In the genomic region with DNA sequence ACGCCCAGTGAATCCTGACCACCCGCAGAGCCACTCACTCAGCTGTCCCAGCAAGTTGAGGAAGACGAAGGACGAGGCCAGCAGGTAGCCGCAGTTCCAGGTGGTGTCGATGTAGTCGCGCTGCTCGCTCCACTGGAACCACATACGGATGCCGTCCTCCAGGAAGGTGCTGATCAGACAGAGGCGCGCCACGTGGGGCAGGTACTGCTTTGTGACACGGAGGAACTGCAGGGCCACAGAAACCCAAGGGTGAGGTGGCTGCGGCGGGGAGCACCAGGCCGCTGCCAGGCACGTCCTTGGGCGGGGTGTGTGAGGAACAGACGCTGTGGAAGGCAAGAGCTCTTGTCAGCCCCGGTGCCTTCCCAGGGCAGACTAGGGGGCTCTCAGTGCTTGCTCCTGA, we compare ENCODE assay signal across 17 cellular contexts.
"Had no signal": no experiment of that assay in that cellular context is flagged by ENCODE, and none has a peak within 500 bp of the region (broad histone marks: within the 10 kb centered on the region; RNA-seq: fewer than 3 reads in every experiment).

No MANE protein-coding gene starts in this region.

- H3K27me3 ChIP-seq: cardiac muscle cell, sigmoid colon, tibial nerve, uterus had no signal

- H3K27ac ChIP-seq: cardiac muscle cell, sigmoid colon, uterus had no signal

- DNase-seq: activated CD4-positive, alpha-beta T cell treated with anti-CD3 and anti-CD28 coated beads, Interleukin-2, amount 10 ng/mL, durations not matched to agents 24 days and 14 days; activated CD4-positive, CD25-positive, alpha-beta regulatory T cell; activated CD8-positive, alpha-beta memory T cell treated with anti-CD3 and anti-CD28 coated beads for 24 hours; activated naive CD4-positive, alpha-beta T cell treated with anti-CD3 and anti-CD28 coated beads, Interleukin-2, amount 10 ng/mL, durations not matched to agents 7 days and 5 days; left cardiac atrium; midbrain; sigmoid colon; stimulated activated CD4-positive, alpha-beta T cell treated with anti-CD3 and anti-CD28 coated beads, Interleukin-12 subunit alpha, Interleukin-12 subunit beta, amount 100 ng/mL, for 4 hours; stimulated activated naive B cell treated with anti-CD40 and anti-IgM and Interleukin-4, amounts not matched to agents 10 μg/mL and 1 μg/mL and 100 μg/mL, for 72 hours; uterus had no signal

- H3K36me3 ChIP-seq: uterus had no signal

- H3K9me3 ChIP-seq: sigmoid colon, tibial nerve, uterus had no signal

- FAIRE-seq: endometrium, TTC549 had no signal

- ATAC-seq: activated T-helper 17 cell treated with anti-CD3 and anti-CD28 coated beads, Interleukin-2, amount 50 U/mL, for 72 hours; esophagus mucosa; left cardiac atrium; stimulated activated naive B cell treated with anti-CD40 and anti-IgM and Interleukin-4, amounts not matched to agents 10 μg/mL and 1 μg/mL and 100 μg/mL, for 72 hours had no signal

- H3K4me3 ChIP-seq: cardiac muscle cell, lung, sigmoid colon, tibial nerve, uterus had no signal
